ENCODE assay signal across 11 cellular contexts in the genomic region with DNA sequence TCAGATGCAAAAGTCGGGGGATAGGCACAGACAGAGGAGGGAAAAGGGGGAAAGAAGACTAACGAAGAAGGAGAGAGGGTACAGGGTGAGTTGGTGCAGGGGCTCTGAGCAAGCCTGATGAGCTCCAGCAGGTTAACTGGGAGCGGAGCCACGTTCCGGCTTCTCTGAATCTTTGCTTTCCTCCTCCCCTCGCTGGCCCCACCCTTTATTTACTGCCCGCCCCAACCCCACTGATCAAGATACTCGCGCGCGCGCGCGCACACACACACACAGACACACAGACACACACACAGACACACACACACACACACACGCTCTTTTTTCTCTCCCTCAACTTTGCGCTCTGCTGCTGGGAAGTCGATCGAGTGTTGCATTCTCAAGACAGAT. TPM values are rescaled to one million over a fixed set of nuclear protein-coding genes. Genes with fewer than 3 reads are reported as not detected.
A peak's percentile ranks its signal among the peaks of the same experiment; 100 is the strongest.
DNase-seq lines count a peak whose midpoint lies in the region; ATAC-seq and TF ChIP-seq lines count a peak whose summit lies in the region.
"Had no signal": no experiment of that assay in that cellular context is flagged by ENCODE, and none has a peak within 500 bp of the region (broad histone marks: within the 10 kb centered on the region; RNA-seq: fewer than 3 reads in every experiment).

A gene (minus strand): TSS at position 138 of the 387 bp plus-strand sequence.

- H3K36me3 Mint-ChIP-seq in glutamatergic neuron (ENCODE audit: unreplicated experiment), result no peaks in the 10 kb centered on the region
- H3K36me3 Mint-ChIP-seq in progenitor cell of endocrine pancreas (ENCODE audit: insufficient read depth), result no peaks in the 10 kb centered on the region

- ATAC-seq in HG02970 (IDR thresholded peaks at IDR 0.05; ENCODE audit: low FRiP score, unreplicated experiment), result no peak

- no peak for TF ChIP-seq POLR2A in Peyer's patch (IDR thresholded peaks at IDR 0.05)

- H3K27ac Mint-ChIP-seq in glutamatergic neuron (ENCODE audit: unreplicated experiment) (peak within 1 kb of the TSS; percentile 2), progenitor cell of endocrine pancreas (peak within 1 kb of the TSS; percentile 65)

- H3K36me3 ChIP-seq in WERI-Rb-1 (no peaks in the 10 kb centered on the region), Peyer's patch (no peaks in the 10 kb centered on the region)

- no peak for TF ChIP-seq CTCF in WERI-Rb-1 (IDR thresholded peaks at IDR 0.05; ENCODE audit: low read depth, low read length)
- TF ChIP-seq CTCF in glutamatergic neuron (IDR thresholded peaks at IDR 0.05; ENCODE audit: partially characterized antibody, unreplicated experiment), result no peak
- no peak for TF ChIP-seq CTCF in progenitor cell of endocrine pancreas (IDR thresholded peaks at IDR 0.05; ENCODE audit: unreplicated experiment)
- TF ChIP-seq CTCF in Peyer's patch (IDR thresholded peaks at IDR 0.05), result no peak
- no peak for TF ChIP-seq CTCF in GM20000 (IDR thresholded peaks at IDR 0.05; ENCODE audit: extremely low read depth, missing control alignments)

- no peaks in the 10 kb centered on the region for H3K4me1 ChIP-seq in Peyer's patch

- H3K27me3 ChIP-seq in WERI-Rb-1 (ENCODE audit: insufficient read depth, low read depth, severe bottlenecking), result peaks cover 3% of the 10 kb centered on the region
- no peaks in the 10 kb centered on the region for H3K27me3 ChIP-seq in Peyer's patch

- H3K4me3 Mint-ChIP-seq in glutamatergic neuron (ENCODE audit: unreplicated experiment) (peak within 1 kb of the TSS; percentile 96), progenitor cell of endocrine pancreas (ENCODE audit: low read depth) (peak within 1 kb of the TSS; percentile 79)

- H3K9me3 Mint-ChIP-seq in glutamatergic neuron (ENCODE audit: unreplicated experiment) (peaks cover 2% of the 10 kb centered on the region), progenitor cell of endocrine pancreas (ENCODE audit: low read depth) (no peaks in the 10 kb centered on the region)

- H3K27me3 Mint-ChIP-seq in glutamatergic neuron (ENCODE audit: unreplicated experiment) (peaks cover 9% of the 10 kb centered on the region), progenitor cell of endocrine pancreas (peaks cover 85% of the 10 kb centered on the region)

- H3K4me3 ChIP-seq in WERI-Rb-1 (ENCODE audit: low read depth, low read length) (peak within 1 kb of the TSS; percentile 76), Peyer's patch (peak within 1 kb of the TSS in 2 of 4 donors; percentile 13 to 29)

- H3K27ac ChIP-seq in WERI-Rb-1, result no peak within 1 kb of the TSS
- H3K27ac ChIP-seq in Peyer's patch, result no peak within 1 kb of the TSS
- H3K27ac ChIP-seq: 22Rv1 had no signal

- H3K9me3 ChIP-seq in WERI-Rb-1 (ENCODE audit: severe bottlenecking) (no peaks in the 10 kb centered on the region), Peyer's patch (no peaks in the 10 kb centered on the region)

- DNase-seq in DMS53 (lab: John Stamatoyannopoulos, UW), result peak; percentile 57
- DNase-seq in DMS53 treated with DMSO at 0.1 percent for 48 hours (lab: John Stamatoyannopoulos, UW; ENCODE audit: unreplicated experiment), result no peak
- peak; percentile 81 for DNase-seq in WERI-Rb-1
- no peak for DNase-seq in glutamatergic neuron
- no peak for DNase-seq in progenitor cell of endocrine pancreas (ENCODE audit: low spot score, unreplicated experiment)
- no peak for DNase-seq in Peyer's patch
- DNase-seq in GM20000 (ENCODE audit: low spot score), result no peak
- DNase-seq: Karpas-422; stimulated activated CD4-positive, alpha-beta T cell treated with anti-CD3 and anti-CD28 coated beads, Interleukin-4, amount 100 ng/mL, for 24 hours had no signal

- peaks cover 2% of the 10 kb centered on the region for H3K4me1 Mint-ChIP-seq in glutamatergic neuron (ENCODE audit: low read depth, unreplicated experiment)
- peaks cover 8% of the 10 kb centered on the region for H3K4me1 Mint-ChIP-seq in progenitor cell of endocrine pancreas (ENCODE audit: low read depth)

RNA-seq across cellular contexts. Expression of the gene that starts here (rescaled TPM):
- total RNA-seq in glutamatergic neuron (ENCODE audit: unreplicated experiment), result 0.39 TPM
- total RNA-seq in progenitor cell of endocrine pancreas, result 0.26 and 0.33 TPM in 2 replicates
- 1 to 10 TPM in 3 of 4 donors, not detected in 1; 1.2 to 7.4 (median 1.3) TPM for total RNA-seq in Peyer's patch

Comparison
In these comparisons a context has a peak if more than half of its experiments do, and no peak if none do; other contexts are left out.
1. DNase-seq: peak in DMS53 (single experiment) and WERI-Rb-1 (single experiment); none in DMS53 treated with DMSO at 0.1 percent for 48 hours (single experiment), glutamatergic neuron (single experiment), progenitor cell of endocrine pancreas (single experiment), Peyer's patch (0 of 3) and GM20000 (single experiment).